8 cellular contexts compared by ENCODE assay signal in the genomic region with DNA sequence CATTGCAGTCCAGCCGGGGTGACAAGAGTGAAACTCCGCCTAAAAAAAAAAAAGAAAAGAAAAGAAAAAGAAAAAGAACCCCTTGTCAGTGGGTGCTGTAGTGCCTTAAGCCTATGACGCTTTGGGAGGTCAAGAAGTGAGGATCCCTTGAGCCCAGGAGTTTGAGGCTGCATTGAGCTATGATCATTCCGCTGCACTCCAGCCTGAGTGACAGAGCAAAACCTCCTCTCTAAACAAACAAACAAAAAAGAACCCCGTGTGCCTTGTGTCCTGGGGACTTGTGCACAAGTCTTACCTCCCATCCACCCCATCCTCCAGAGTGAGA. TPM values are rescaled to one million over a fixed set of nuclear protein-coding genes. Genes with fewer than 3 reads are reported as not detected.
DNase-seq lines count a peak whose midpoint lies in the region; ATAC-seq, FAIRE-seq and TF ChIP-seq lines count a peak whose summit lies in the region.

No MANE protein-coding gene starts in this region.

- CTCF ChIA-PET in RWPE1 (lab: Yijun Ruan, JAX) = interaction anchor here (0.7 to 1.0 kb wide), 5 partner anchors 9 to 162 kb away, joined by 3 to 4 read pairs (median 3); no protein-coding TSS in a partner anchor

- no peak for ATAC-seq in CD4-positive, CD25-positive, alpha-beta regulatory T cell (ENCODE audit: low read depth in 2 of 2)
- ATAC-seq in effector memory CD8-positive, alpha-beta T cell (replicated peaks) = no peak
- ATAC-seq in left colon = no peak
- no peak for ATAC-seq in HG03280 (IDR thresholded peaks at IDR 0.05; ENCODE audit: unreplicated experiment)

- DNase-seq in CD4-positive, CD25-positive, alpha-beta regulatory T cell = no peak
- DNase-seq in RWPE1 (ENCODE audit: low spot score) (no peak), neuronal stem cell (ENCODE audit: low spot score) (no peak), left colon (no peak), NCI-H510A treated with DMSO at 0.1 percent for 48 hours (lab: John Stamatoyannopoulos, UW) (no peak), H54 (ENCODE audit: insufficient read length, low spot score) (no peak)
- DNase-seq in effector memory CD8-positive, alpha-beta T cell = no peak

- no CpG with 5 or more reads among the region's 5 CpGs for WGBS in neuronal stem cell (ENCODE audit: extremely low coverage in 2 of 2, insufficient read length in 2 of 2, insufficient replicate concordance in 1 of 2), 2 donors

- H3K4me1 ChIP-seq in CD4-positive, CD25-positive, alpha-beta regulatory T cell (ENCODE audit: control insufficient read depth, insufficient read depth, low read length, poor library complexity, severe bottlenecking) = peaks cover 13% of the 10 kb centered on the region
- peaks cover 9 to 10% of the 10 kb centered on the region in 2 donors for H3K4me1 ChIP-seq in neuronal stem cell (ENCODE audit: control insufficient read depth in 2 of 2, insufficient read depth in 1 of 2, low read depth in 1 of 2, low read length in 2 of 2)

- no peak overlapping the region for H3K4me3 ChIP-seq in CD4-positive, CD25-positive, alpha-beta regulatory T cell (ENCODE audit: low read depth, low read length)
- peak overlapping the region in 1 of 2 donors; percentile 19 for H3K4me3 ChIP-seq in neuronal stem cell (ENCODE audit: low read length in 2 of 2)

- no peak for TF ChIP-seq POLR2A in H54 (IDR thresholded peaks at IDR 0.05; ENCODE audit: low read depth, low read length)

- peak overlapping the region; percentile 53 for H3K27ac ChIP-seq in CD4-positive, CD25-positive, alpha-beta regulatory T cell (ENCODE audit: insufficient read depth, low read length, poor library complexity, severe bottlenecking)
- H3K27ac ChIP-seq in RWPE1 = peak overlapping the region; percentile 99
- no peak overlapping the region for H3K27ac ChIP-seq in neuronal stem cell (replicated peaks; ENCODE audit: low read length)

- H3K27me3 ChIP-seq in CD4-positive, CD25-positive, alpha-beta regulatory T cell (ENCODE audit: control insufficient read depth, insufficient read depth, low read length) = no peaks in the 10 kb centered on the region
- no peaks in the 10 kb centered on the region for H3K27me3 ChIP-seq in neuronal stem cell (ENCODE audit: control insufficient read depth in 3 of 3, insufficient read depth in 3 of 3, low read depth in 1 of 3, low read length in 3 of 3)

- H3K36me3 ChIP-seq in CD4-positive, CD25-positive, alpha-beta regulatory T cell (ENCODE audit: control insufficient read depth, insufficient read depth, low read length) = no peaks in the 10 kb centered on the region
- H3K36me3 ChIP-seq in neuronal stem cell (replicated peaks in 1 of 2; ENCODE audit: control insufficient read depth in 2 of 2, insufficient read depth in 2 of 2, low read length in 2 of 2) = no peaks in the 10 kb centered on the region

- no peak overlapping the region for H4K91ac ChIP-seq in neuronal stem cell (ENCODE audit: low read depth, low read length, poor library complexity)

- H2BK15ac ChIP-seq in neuronal stem cell (ENCODE audit: low read length) = no peak overlapping the region

- H3K27ac Mint-ChIP-seq in CD4-positive, CD25-positive, alpha-beta regulatory T cell = peak overlapping the region; percentile 52 to 92 (median 88)
- peak overlapping the region; percentile 57 to 91 for H3K27ac Mint-ChIP-seq in effector memory CD8-positive, alpha-beta T cell

- no peaks in the 10 kb centered on the region for H3K36me3 Mint-ChIP-seq in CD4-positive, CD25-positive, alpha-beta regulatory T cell
- no peaks in the 10 kb centered on the region for H3K36me3 Mint-ChIP-seq in effector memory CD8-positive, alpha-beta T cell (ENCODE audit: insufficient read depth)

- no peak for TF ChIP-seq CTCF in RWPE1 (conservative IDR thresholded peaks at IDR 0.05; ENCODE audit: low read depth)

- no peak overlapping the region for H4K8ac ChIP-seq in neuronal stem cell (ENCODE audit: low read depth, low read length)

- peak overlapping the region in 1 of 4 donors; percentile 33 for H3K4me3 Mint-ChIP-seq in CD4-positive, CD25-positive, alpha-beta regulatory T cell
- peak overlapping the region; percentile 58 to 76 for H3K4me3 Mint-ChIP-seq in effector memory CD8-positive, alpha-beta T cell

- H3K18ac ChIP-seq in neuronal stem cell (ENCODE audit: low read length) = peak overlapping the region; percentile 8

- no peak overlapping the region for H2BK5ac ChIP-seq in neuronal stem cell (ENCODE audit: low read length)

- H2AK5ac ChIP-seq in neuronal stem cell (ENCODE audit: low read depth, low read length) = no peak overlapping the region

- intact Hi-C loops in left colon (cut with DNase I, micrococcal nuclease) = no loop called here

- H3K9me3 Mint-ChIP-seq in CD4-positive, CD25-positive, alpha-beta regulatory T cell = no peaks in the 10 kb centered on the region
- H3K9me3 Mint-ChIP-seq in effector memory CD8-positive, alpha-beta T cell = no peaks in the 10 kb centered on the region

- no peak overlapping the region for H2BK12ac ChIP-seq in neuronal stem cell (ENCODE audit: low read length)

- peaks cover 0 to 19% (median 10%) of the 10 kb centered on the region in 4 donors for H3K4me1 Mint-ChIP-seq in CD4-positive, CD25-positive, alpha-beta regulatory T cell
- H3K4me1 Mint-ChIP-seq in effector memory CD8-positive, alpha-beta T cell (ENCODE audit: low read depth in 2 of 2) = peaks cover 8 to 18% of the 10 kb centered on the region in 2 donors

- H3K4me2 ChIP-seq in neuronal stem cell (ENCODE audit: insufficient read depth, low read length, poor library complexity, severe bottlenecking) = no peak overlapping the region

- POLR2A ChIA-PET in RWPE1 (lab: Yijun Ruan, JAX; ENCODE audit: low non-redundant PET) = interaction anchor here (0.7 to 1.9 kb wide), 6 partner anchors 9 to 179 kb away, joined by 3 to 15 read pairs (median 6); no protein-coding TSS in a partner anchor

- FAIRE-seq in H54 (lab: Jason Lieb, UNC) = no peak

- H3K79me1 ChIP-seq in neuronal stem cell (ENCODE audit: low read depth, low read length) = no peaks in the 10 kb centered on the region

- H3K4ac ChIP-seq in neuronal stem cell (ENCODE audit: low read length) = no peak overlapping the region

- H3K14ac ChIP-seq in neuronal stem cell (ENCODE audit: low read length) = no peak overlapping the region

- H3K27me3 Mint-ChIP-seq in CD4-positive, CD25-positive, alpha-beta regulatory T cell = peaks cover 8% of the 10 kb centered on the region
- peaks cover 0 to 6% of the 10 kb centered on the region in 2 donors for H3K27me3 Mint-ChIP-seq in effector memory CD8-positive, alpha-beta T cell

- H2BK120ac ChIP-seq in neuronal stem cell (ENCODE audit: low read depth, low read length) = no peak overlapping the region

- H3K9me3 ChIP-seq in CD4-positive, CD25-positive, alpha-beta regulatory T cell (ENCODE audit: control insufficient read depth in 2 of 2, low read length in 2 of 2) = no peaks in the 10 kb centered on the region
- H3K9me3 ChIP-seq in neuronal stem cell (replicated peaks in 1 of 2; ENCODE audit: control insufficient read depth in 2 of 2, insufficient read depth in 1 of 2, low read depth in 1 of 2, low read length in 2 of 2) = no peaks in the 10 kb centered on the region

- H3K9ac ChIP-seq in neuronal stem cell (ENCODE audit: low read depth, low read length, poor library complexity) = no peak overlapping the region

- H2AFZ ChIP-seq in neuronal stem cell (ENCODE audit: low read length) = peak overlapping the region; percentile 89

- no peak overlapping the region for H3K23ac ChIP-seq in neuronal stem cell (ENCODE audit: low read depth, low read length, poor library complexity)

RNA-seq across cellular contexts. Expression of gene STXBP1, which starts 33.5 kb away (rescaled TPM):
- 1.3 TPM for total RNA-seq in CD4-positive, CD25-positive, alpha-beta regulatory T cell
- polyA plus RNA-seq in CD4-positive, CD25-positive, alpha-beta regulatory T cell = 1 to 10 TPM in 1 of 4 donors, under 1 TPM in 3; 0.07 to 1.3 (median 0.19) TPM
- 33.7 TPM for polyA plus RNA-seq in neuronal stem cell (2013, experiment 1 of 2)
- polyA plus RNA-seq in neuronal stem cell (2013, experiment 2 of 2) = 32.9 TPM
- 10 to 100 TPM in 1 of 2 donors, 1 to 10 TPM in 1; 9.0 to 15.0 TPM for total RNA-seq in left colon
